Comparison of ENCODE assay signal across 10 cellular contexts in genomic region chr1:41394918-41395598, GRCh38. TPM values are rescaled to one million over a fixed set of nuclear protein-coding genes. Genes with fewer than 3 reads are reported as not detected.
DNase-seq lines count a peak whose midpoint lies in the region; ATAC-seq, FAIRE-seq and TF ChIP-seq lines count a peak whose summit lies in the region.
"Had no signal": no experiment of that assay in that cellular context is flagged by ENCODE, and none has a peak within 500 bp of the region (broad histone marks: within the 10 kb centered on the region; RNA-seq: fewer than 3 reads in every experiment).

No MANE protein-coding gene starts in this region.

- H2AFZ ChIP-seq in astrocyte (ENCODE audit: low read depth, low read length), result no peak overlapping the region
- H2AFZ ChIP-seq in mesenchymal stem cell (ENCODE audit: low read depth, low read length), result peak overlapping the region; percentile 18

- no peak overlapping the region for H3K4me3 ChIP-seq in astrocyte (ENCODE audit: insufficient read depth, low read depth, low read length)
- no peak overlapping the region for H3K4me3 ChIP-seq in mesenchymal stem cell (ENCODE audit: insufficient read depth in 1 of 2, low read depth in 1 of 2, low read length in 2 of 2)

- H2BK120ac ChIP-seq in mesenchymal stem cell (ENCODE audit: low read depth, low read length), result no peak overlapping the region

- DNase-seq in DMS79 treated with DMSO at 0.1 percent for 48 hours (lab: John Stamatoyannopoulos, UW) (peak; percentile 96), NCI-H1694 treated with DMSO at 0.1 percent for 48 hours (lab: John Stamatoyannopoulos, UW) (peak; percentile 22), astrocyte (ENCODE audit: low read depth) (peak; percentile 12), mesenchymal stem cell (peak; percentile 39), kidney tubule cell (ENCODE audit: low spot score) (no peak)
- no peak for DNase-seq in activated CD4-positive, alpha-beta T cell treated with anti-CD3 and anti-CD28 coated beads for 48 hours

- H3K18ac ChIP-seq in mesenchymal stem cell (ENCODE audit: low read depth in 1 of 2, low read length in 2 of 2), result peak overlapping the region in 1 of 2 experiments; percentile 14

- no peak for ATAC-seq in HG03432 (IDR thresholded peaks at IDR 0.05; ENCODE audit: unreplicated experiment)
- no peak for ATAC-seq in GM19328 (IDR thresholded peaks at IDR 0.05; ENCODE audit: unreplicated experiment)

- H2BK5ac ChIP-seq in mesenchymal stem cell (ENCODE audit: low read depth, low read length, poor library complexity, severe bottlenecking), result no peak overlapping the region

- H3K4me2 ChIP-seq in astrocyte (ENCODE audit: low read length) (no peak overlapping the region), mesenchymal stem cell (ENCODE audit: low read length, poor library complexity, severe bottlenecking) (no peak overlapping the region)

- H3K4me1 ChIP-seq in astrocyte (ENCODE audit: insufficient read depth, low read length) (no peaks in the 10 kb centered on the region), mesenchymal stem cell (ENCODE audit: control insufficient read depth, insufficient read depth, low read depth, low read length) (no peaks in the 10 kb centered on the region)

- H3K9me3 Mint-ChIP-seq in astrocyte (ENCODE audit: unreplicated experiment), result peaks cover 3% of the 10 kb centered on the region
- H3K9me3 Mint-ChIP-seq: activated T-helper 1 cell treated with anti-CD3 and anti-CD28 coated beads, Interleukin-12 subunit alpha, Interleukin-12 subunit beta, Interleukin-2, Interleukin-4 antibody, amounts not matched to agents 30 ng/mL and 10 ng/mL and 1 ng/mL, durations not matched to agents 14 hours and 24 hours and 36 hours; neural crest cell had no signal

- no peaks in the 10 kb centered on the region for H3K36me3 ChIP-seq in astrocyte (ENCODE audit: insufficient read depth, low read length)
- no peaks in the 10 kb centered on the region for H3K36me3 ChIP-seq in mesenchymal stem cell (ENCODE audit: control insufficient read depth in 1 of 2, insufficient read depth in 2 of 2, low read depth in 1 of 2, low read length in 2 of 2)

- no peak overlapping the region for H3K4me3 Mint-ChIP-seq in astrocyte (ENCODE audit: unreplicated experiment)
- H3K4me3 Mint-ChIP-seq: activated T-helper 1 cell treated with anti-CD3 and anti-CD28 coated beads, Interleukin-12 subunit alpha, Interleukin-12 subunit beta, Interleukin-2, Interleukin-4 antibody, amounts not matched to agents 30 ng/mL and 10 ng/mL and 1 ng/mL, durations not matched to agents 14 hours and 24 hours and 36 hours; neural crest cell had no signal

- no peak overlapping the region for H3K4ac ChIP-seq in mesenchymal stem cell (ENCODE audit: low read depth in 1 of 2, low read length in 2 of 2)

- no peak overlapping the region for H2BK12ac ChIP-seq in mesenchymal stem cell (ENCODE audit: low read length in 2 of 2)

- no peak overlapping the region for H3K27ac ChIP-seq in astrocyte (ENCODE audit: low read depth, low read length)
- no peak overlapping the region for H3K27ac ChIP-seq in mesenchymal stem cell (ENCODE audit: low read length, poor library complexity, severe bottlenecking)

- H4K91ac ChIP-seq in mesenchymal stem cell (ENCODE audit: low read length), result no peak overlapping the region

- no peak overlapping the region for H4K8ac ChIP-seq in mesenchymal stem cell (ENCODE audit: low read length)

- no peak overlapping the region for H2AK5ac ChIP-seq in mesenchymal stem cell (ENCODE audit: low read length, severe bottlenecking)

- no peaks in the 10 kb centered on the region for H3K79me1 ChIP-seq in mesenchymal stem cell (replicated peaks; ENCODE audit: low read length, poor library complexity, severe bottlenecking)

- no peaks in the 10 kb centered on the region for H3K4me1 Mint-ChIP-seq in astrocyte (ENCODE audit: low read depth, unreplicated experiment)

- H3K23ac ChIP-seq in mesenchymal stem cell (ENCODE audit: low read length in 2 of 2), result peak overlapping the region in 1 of 2 experiments; percentile 53

- H3K27ac Mint-ChIP-seq in astrocyte (ENCODE audit: unreplicated experiment), result no peak overlapping the region
- H3K27ac Mint-ChIP-seq: activated T-helper 1 cell treated with anti-CD3 and anti-CD28 coated beads, Interleukin-12 subunit alpha, Interleukin-12 subunit beta, Interleukin-2, Interleukin-4 antibody, amounts not matched to agents 30 ng/mL and 10 ng/mL and 1 ng/mL, durations not matched to agents 14 hours and 24 hours and 36 hours had no signal

- no peak for TF ChIP-seq CTCF in astrocyte (IDR thresholded peaks at IDR 0.05; ENCODE audit: insufficient read depth, low read depth, low read length)

- no peak overlapping the region for H3K9ac ChIP-seq in astrocyte (ENCODE audit: low read length)
- H3K9ac ChIP-seq in mesenchymal stem cell (ENCODE audit: low read length), result no peak overlapping the region

- no peak for FAIRE-seq in astrocyte (lab: Jason Lieb, UNC)

- H3K79me2 ChIP-seq in astrocyte (ENCODE audit: insufficient read depth, low read length), result no peaks in the 10 kb centered on the region

- H3K9me3 ChIP-seq in astrocyte (ENCODE audit: insufficient read depth, low read depth, low read length) (peaks cover 1% of the 10 kb centered on the region), mesenchymal stem cell (ENCODE audit: control insufficient read depth, low read length) (peaks cover 1% of the 10 kb centered on the region)

- no peak overlapping the region for H2BK15ac ChIP-seq in mesenchymal stem cell (ENCODE audit: low read depth, poor library complexity, severe bottlenecking)

- H3K14ac ChIP-seq in mesenchymal stem cell (ENCODE audit: low read length in 2 of 2), result no peak overlapping the region

- no peaks in the 10 kb centered on the region for H3K36me3 Mint-ChIP-seq in astrocyte (ENCODE audit: low read depth, unreplicated experiment)

- WGBS in mesenchymal stem cell, result 34% methylated on average over 4 of the region's 9 CpGs

- peaks cover 31% of the 10 kb centered on the region for H3K27me3 ChIP-seq in astrocyte (ENCODE audit: insufficient read depth, low read length)
- H3K27me3 ChIP-seq in mesenchymal stem cell (ENCODE audit: control insufficient read depth in 1 of 2, insufficient read depth in 1 of 2, low read length in 2 of 2), result peaks cover 69 to 79% of the 10 kb centered on the region in 2 experiments

- no peaks in the 10 kb centered on the region for H4K20me1 ChIP-seq in astrocyte (ENCODE audit: insufficient read depth, low read length)

- H3K27me3 Mint-ChIP-seq in astrocyte (ENCODE audit: low read depth, unreplicated experiment), result peaks cover 77% of the 10 kb centered on the region

RNA-seq across cellular contexts. Expression of gene FOXO6, which starts 33.8 kb away (rescaled TPM):
- 1.2 TPM in 2 replicates for total RNA-seq in astrocyte
- 0.59 TPM for polyA plus RNA-seq in mesenchymal stem cell (2013, experiment 1 of 2)
- 0.71 TPM for polyA plus RNA-seq in mesenchymal stem cell (2013, experiment 2 of 2)
- total RNA-seq: activated T-helper 1 cell treated with anti-CD3 and anti-CD28 coated beads, Interleukin-12 subunit alpha, Interleukin-12 subunit beta, Interleukin-2, Interleukin-4 antibody, amounts not matched to agents 30 ng/mL and 10 ng/mL and 1 ng/mL, durations not matched to agents 14 hours and 24 hours and 36 hours had no signal

Comparison
In these comparisons a context has a peak if more than half of its experiments do, and no peak if none do; other contexts are left out.
1. DNase-seq: peak in DMS79 treated with DMSO at 0.1 percent for 48 hours (single experiment), NCI-H1694 treated with DMSO at 0.1 percent for 48 hours (single experiment), astrocyte (single experiment) and mesenchymal stem cell (single experiment); none in activated CD4-positive, alpha-beta T cell treated with anti-CD3 and anti-CD28 coated beads for 48 hours (single experiment) and kidney tubule cell (single experiment).